Comparison of ENCODE assay signal across 9 cellular contexts in genomic region chr3:172808969-172809546, GRCh38. TPM values are rescaled to one million over a fixed set of nuclear protein-coding genes. Genes with fewer than 3 reads are reported as not detected.
DNase-seq lines count a peak whose midpoint lies in the region; ATAC-seq and TF ChIP-seq lines count a peak whose summit lies in the region.
"Had no signal": no experiment of that assay in that cellular context is flagged by ENCODE, and none has a peak within 500 bp of the region (broad histone marks: within the 10 kb centered on the region; RNA-seq: fewer than 3 reads in every experiment).

No MANE protein-coding gene starts in this region.

- peaks cover 18% of the 10 kb centered on the region for H3K36me3 ChIP-seq in BE2C

- H3K4me3 ChIP-seq in BE2C (ENCODE audit: low read depth, low read length) (no peak overlapping the region), cardiac fibroblast (replicated peaks in 1 of 2; ENCODE audit: low read depth in 2 of 2, low read length in 2 of 2) (no peak overlapping the region)

- no peaks in the 10 kb centered on the region for H3K9me3 Mint-ChIP-seq in nephron progenitor cell
- H3K9me3 Mint-ChIP-seq: dendritic cell treated with granulocyte-macrophage colony-stimulating factor and Interleukin-4, amounts not matched to agents 40 ng/mL and 50 ng/mL, for 4 days had no signal

- ATAC-seq in HG03469 (IDR thresholded peaks at IDR 0.05; ENCODE audit: unreplicated experiment) = no peak

- no peaks in the 10 kb centered on the region for H3K27me3 ChIP-seq in BE2C

- H3K4me1 ChIP-seq in BE2C = peaks cover 5% of the 10 kb centered on the region; the same call in 1 of the 2 replicates

- no peak overlapping the region for H3K27ac Mint-ChIP-seq in nephron progenitor cell
- H3K27ac Mint-ChIP-seq: dendritic cell treated with granulocyte-macrophage colony-stimulating factor and Interleukin-4, amounts not matched to agents 40 ng/mL and 50 ng/mL, for 4 days had no signal

- DNase-seq in BE2C (no peak), GM20000 (ENCODE audit: low spot score) (no peak), NCI-H2171 (lab: John Stamatoyannopoulos, UW) (peak; percentile 41), cardiac fibroblast (ENCODE audit: low read depth in 2 of 2) (peak; percentile 71 to 78), nephron progenitor cell (no peak), NCI-H187 treated with DMSO at 0.1 percent for 48 hours (lab: John Stamatoyannopoulos, UW) (no peak)
- no peak for DNase-seq in stimulated activated CD4-positive, alpha-beta T cell treated with anti-CD3 and anti-CD28 coated beads, Interleukin-4, amount 100 ng/mL, for 24 hours

- peaks cover 26% of the 10 kb centered on the region for H3K36me3 Mint-ChIP-seq in nephron progenitor cell (ENCODE audit: low read depth)

- H3K4me1 Mint-ChIP-seq in nephron progenitor cell = no peaks in the 10 kb centered on the region

- TF ChIP-seq CTCF in BE2C (IDR thresholded peaks at IDR 0.05; ENCODE audit: low read depth, low read length) = peak; percentile 30; the same call in 1 of the 2 replicates
- TF ChIP-seq CTCF in GM20000 (IDR thresholded peaks at IDR 0.05; ENCODE audit: extremely low read depth, missing control alignments) = peak; percentile 2
- TF ChIP-seq CTCF in cardiac fibroblast (IDR thresholded peaks at IDR 0.05; ENCODE audit: low read depth, low read length) = no peak
- TF ChIP-seq CTCF in nephron progenitor cell (IDR thresholded peaks at IDR 0.05) = peak; percentile 45

- H3K4me3 Mint-ChIP-seq in nephron progenitor cell = no peak overlapping the region
- H3K4me3 Mint-ChIP-seq: dendritic cell treated with granulocyte-macrophage colony-stimulating factor and Interleukin-4, amounts not matched to agents 40 ng/mL and 50 ng/mL, for 4 days had no signal

- H3K27me3 Mint-ChIP-seq in nephron progenitor cell (ENCODE audit: low read depth, poor library complexity) = no peaks in the 10 kb centered on the region
- H3K27me3 Mint-ChIP-seq: dendritic cell treated with granulocyte-macrophage colony-stimulating factor and Interleukin-4, amounts not matched to agents 40 ng/mL and 50 ng/mL, for 4 days had no signal

- H3K9me3 ChIP-seq in BE2C = no peaks in the 10 kb centered on the region

RNA-seq across cellular contexts. Expression of gene ECT2, which starts 58.5 kb away (rescaled TPM):
- polyA plus RNA-seq in BE2C (2012; ENCODE audit: insufficient read depth, insufficient read length, low read depth) = 13.5 TPM

Comparison
In these comparisons a context has a peak if more than half of its experiments do, and no peak if none do; other contexts are left out.
1. DNase-seq: peak in NCI-H2171 (single experiment) and cardiac fibroblast (2 of 2); none in BE2C (single experiment), GM20000 (single experiment), nephron progenitor cell (single experiment), NCI-H187 treated with DMSO at 0.1 percent for 48 hours (single experiment) and stimulated activated CD4-positive, alpha-beta T cell treated with anti-CD3 and anti-CD28 coated beads, Interleukin-4, amount 100 ng/mL, for 24 hours (single experiment).